ENCODE assay signal across 3 cellular contexts in genomic region chr10:74893329-74893728, GRCh38.
TF ChIP-seq lines count a peak whose summit lies in the region.
"Not testable (repeated sequence)": the region's sequence is repeated elsewhere in the genome, so short reads cannot be mapped to it uniquely, and the experiment has no call there.

No MANE protein-coding gene starts in this region.

TF ChIP-seq in IMR-90, 13 proteins besides CTCF, POLR2A, EP300 and RAD21:
- peak; percentile 50 for TF ChIP-seq CEBPB (IDR thresholded peaks at IDR 0.05; ENCODE audit: low read depth, low read length)
TF ChIP-seq in IMR-90: peak in this region for 1; not testable (repeated sequence) for 12.

TF ChIP-seq in K562, 482 proteins besides CTCF, POLR2A, EP300 and RAD21:
- TF ChIP-seq, protein P1, sequence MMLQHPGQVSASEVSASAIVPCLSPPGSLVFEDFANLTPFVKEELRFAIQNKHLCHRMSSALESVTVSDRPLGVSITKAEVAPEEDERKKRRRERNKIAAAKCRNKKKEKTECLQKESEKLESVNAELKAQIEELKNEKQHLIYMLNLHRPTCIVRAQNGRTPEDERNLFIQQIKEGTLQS (IDR thresholded peaks at IDR 0.05) = peak; percentile 83
- TF ChIP-seq, protein P1 (CRISPR knock-in tag; conservative IDR thresholded peaks at IDR 0.05) = not testable (repeated sequence)
- TF ChIP-seq CEBPG (CRISPR knock-in tag; IDR thresholded peaks at IDR 0.05) (0 out of 2 replicates have a peak, but pooled peaks have one; percentile 42), CEBPG (tag; conservative IDR thresholded peaks at IDR 0.05 in 1 of 2, IDR thresholded peaks at IDR 0.05 in 1 of 2) (peak; percentile 66 to 85), CEBPB (tag; IDR thresholded peaks at IDR 0.05) (peak; percentile 90)

TF ChIP-seq in HepG2, 621 proteins besides CTCF, POLR2A, EP300 and RAD21:
- peak; percentile 56; the same call in 1 of the 2 replicates for TF ChIP-seq CEBPB (IDR thresholded peaks at IDR 0.05; ENCODE audit: borderline replicate concordance, low read depth, low read length)
